Comparison of ENCODE assay signal across 21 cellular contexts in genomic region chr3:21795152-21795837, GRCh38. TPM values are rescaled to one million over a fixed set of nuclear protein-coding genes. Genes with fewer than 3 reads are reported as not detected.
A peak's percentile ranks its signal among the peaks of the same experiment; 100 is the strongest.
DNase-seq lines count a peak whose midpoint lies in the region; ATAC-seq and TF ChIP-seq lines count a peak whose summit lies in the region.
"Had no signal": no experiment of that assay in that cellular context is flagged by ENCODE, and none has a peak within 500 bp of the region (broad histone marks: within the 10 kb centered on the region; RNA-seq: fewer than 3 reads in every experiment).

No MANE protein-coding gene starts in this region.

- H3K27ac ChIP-seq in body of pancreas: no peak overlapping the region
- H3K27ac ChIP-seq in right cardiac atrium (ENCODE audit: low read length): peak overlapping the region; percentile 64
- no peak overlapping the region for H3K27ac ChIP-seq in upper lobe of right lung
- H3K27ac ChIP-seq: SK-N-MC had no signal

- DNase-seq in NCI-H2171 treated with DMSO at 0.1 percent for 48 hours (lab: John Stamatoyannopoulos, UW): peak; percentile 50
- DNase-seq in NCI-H2171 (lab: John Stamatoyannopoulos, UW): no peak
- DNase-seq in body of pancreas: peak; percentile 11 to 37 (median 23)
- peak; percentile 62 to 90 (median 86) for DNase-seq in right cardiac atrium
- DNase-seq in upper lobe of right lung: no peak
- no peak for DNase-seq in NCI-H187 treated with DMSO at 0.1 percent for 48 hours (lab: John Stamatoyannopoulos, UW)
- DNase-seq in stimulated activated CD4-positive, alpha-beta T cell treated with anti-CD3 and anti-CD28 coated beads, Interleukin-4, amount 100 ng/mL, for 24 hours: no peak
- DNase-seq: activated CD4-positive, alpha-beta memory T cell treated with anti-CD3 and anti-CD28 coated beads, Interleukin-2, amount 10 ng/mL, durations not matched to agents 7 days and 5 days; activated T-cell treated with anti-CD3 and anti-CD28 coated beads, Interleukin-2, amount 50 U/mL, for 48 hours; CD8-positive, alpha-beta memory T cell; HCEC 1CT; kidney; MM.1S; NCI-H2107; occipital lobe had no signal

- H3K4me1 ChIP-seq in body of pancreas: no peaks in the 10 kb centered on the region
- no peaks in the 10 kb centered on the region for H3K4me1 ChIP-seq in right cardiac atrium (ENCODE audit: control insufficient read depth, insufficient read depth, low read length)
- H3K4me1 ChIP-seq in upper lobe of right lung: peaks cover 8% of the 10 kb centered on the region

- intact Hi-C loops in body of pancreas (cut with DNase I): no loop called here
- intact Hi-C loops in right cardiac atrium (cut with DNase I): no loop called here
- intact Hi-C loops in upper lobe of right lung (cut with DNase I): no loop called here

- H3K27me3 ChIP-seq in body of pancreas (no peaks in the 10 kb centered on the region), right cardiac atrium (ENCODE audit: control insufficient read depth, insufficient read depth) (no peaks in the 10 kb centered on the region), upper lobe of right lung (no peaks in the 10 kb centered on the region)

- no peak for TF ChIP-seq POLR2A in body of pancreas (IDR thresholded peaks at IDR 0.05)

- peak; percentile 38 for ATAC-seq in body of pancreas
- peak; percentile 93 to 97 for ATAC-seq in right cardiac atrium
- ATAC-seq in upper lobe of right lung: peak; percentile 54
- no peak for ATAC-seq in HG02885 (IDR thresholded peaks at IDR 0.05; ENCODE audit: poor library complexity, unreplicated experiment)
- ATAC-seq: HepG2; stimulated activated memory B cell treated with anti-CD40 and anti-IgM and Interleukin-4, amounts not matched to agents 10 μg/mL and 1 μg/mL and 100 μg/mL, for 72 hours had no signal

- H3K36me3 ChIP-seq in body of pancreas (replicated peaks in 1 of 2; ENCODE audit: insufficient read depth in 1 of 2, low read depth in 2 of 2) (no peaks in the 10 kb centered on the region), upper lobe of right lung (no peaks in the 10 kb centered on the region)

- no peak overlapping the region for H3K4me3 ChIP-seq in body of pancreas
- H3K4me3 ChIP-seq in right cardiac atrium (ENCODE audit: low read length): no peak overlapping the region
- no peak overlapping the region for H3K4me3 ChIP-seq in upper lobe of right lung
- H3K4me3 ChIP-seq: SK-N-MC, skin epidermis had no signal

- H3K9me3 ChIP-seq in body of pancreas (no peaks in the 10 kb centered on the region), right cardiac atrium (ENCODE audit: control insufficient read depth, low read length) (no peaks in the 10 kb centered on the region), upper lobe of right lung (no peaks in the 10 kb centered on the region)

- TF ChIP-seq CTCF in body of pancreas (IDR thresholded peaks at IDR 0.05) (no peak), upper lobe of right lung (IDR thresholded peaks at IDR 0.05) (no peak)

- 43 to 46% methylated on average over 5 of the region's 5 CpGs for WGBS in body of pancreas, 2 donors
- 19% methylated on average over 5 of the region's 5 CpGs for WGBS in right cardiac atrium

RNA-seq across cellular contexts. Expression of gene ZNF385D, which starts 44.3 kb away (rescaled TPM):
- total RNA-seq in body of pancreas (1 to 10 TPM; 3.9 to 5.9 TPM), right cardiac atrium (1 to 10 TPM; 1.2 to 1.8 (median 1.6) TPM), upper lobe of right lung (9.4 TPM)
- polyA plus RNA-seq in right cardiac atrium: 0.86 TPM
- total RNA-seq: A673; activated CD4-positive, alpha-beta memory T cell treated with anti-CD3 and anti-CD28 coated beads, Interleukin-2, amount 10 ng/mL, durations not matched to agents 7 days and 5 days; CD8-positive, alpha-beta memory T cell; HepG2 had no signal
- polyA plus RNA-seq: CD8-positive, alpha-beta memory T cell; HepG2 had no signal

Comparison
In these comparisons a context has a peak if more than half of its experiments do, and no peak if none do; other contexts are left out.
1. DNase-seq: peak in NCI-H2171 treated with DMSO at 0.1 percent for 48 hours (single experiment), body of pancreas (4 of 4) and right cardiac atrium (3 of 3); none in NCI-H2171 (single experiment), upper lobe of right lung (single experiment), NCI-H187 treated with DMSO at 0.1 percent for 48 hours (single experiment) and stimulated activated CD4-positive, alpha-beta T cell treated with anti-CD3 and anti-CD28 coated beads, Interleukin-4, amount 100 ng/mL, for 24 hours (single experiment).